1 cellular context compared by ENCODE assay signal in the genomic region with DNA sequence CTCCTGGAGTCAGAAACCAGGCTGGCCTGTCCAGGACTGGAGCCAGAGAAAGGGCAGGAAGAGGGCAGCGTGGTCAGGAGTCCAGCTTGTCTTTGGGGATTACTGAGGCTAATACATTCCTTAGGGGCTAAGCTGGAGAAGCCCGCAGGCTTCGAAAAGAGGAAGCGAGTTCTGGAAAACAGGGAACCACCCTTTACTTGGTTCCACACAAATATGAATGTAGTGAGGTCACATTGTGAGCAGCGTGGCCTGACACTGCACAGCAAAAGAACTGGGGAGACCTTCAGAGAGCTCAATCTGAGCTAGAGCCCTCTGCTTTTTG.
TF ChIP-seq lines count a peak whose summit lies in the region.

No MANE protein-coding gene starts in this region.

TF ChIP-seq in HepG2, 621 proteins besides CTCF, POLR2A, EP300 and RAD21 (continued from another document):
- TF ChIP-seq, protein P1, sequence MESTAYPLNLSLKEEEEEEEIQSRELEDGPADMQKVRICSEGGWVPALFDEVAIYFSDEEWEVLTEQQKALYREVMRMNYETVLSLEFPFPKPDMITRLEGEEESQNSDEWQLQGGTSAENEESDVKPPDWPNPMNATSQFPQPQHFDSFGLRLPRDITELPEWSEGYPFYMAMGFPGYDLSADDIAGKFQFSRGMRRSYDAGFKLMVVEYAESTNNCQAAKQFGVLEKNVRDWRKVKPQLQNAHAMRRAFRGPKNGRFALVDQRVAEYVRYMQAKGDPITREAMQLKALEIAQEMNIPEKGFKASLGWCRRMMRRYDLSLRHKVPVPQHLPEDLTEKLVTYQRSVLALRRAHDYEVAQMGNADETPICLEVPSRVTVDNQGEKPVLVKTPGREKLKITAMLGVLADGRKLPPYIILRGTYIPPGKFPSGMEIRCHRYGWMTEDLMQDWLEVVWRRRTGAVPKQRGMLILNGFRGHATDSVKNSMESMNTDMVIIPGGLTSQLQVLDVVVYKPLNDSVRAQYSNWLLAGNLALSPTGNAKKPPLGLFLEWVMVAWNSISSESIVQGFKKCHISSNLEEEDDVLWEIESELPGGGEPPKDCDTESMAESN (CRISPR knock-in tag; conservative IDR thresholded peaks at IDR 0.05), result no peak
- TF ChIP-seq ZBTB2 (CRISPR knock-in tag; IDR thresholded peaks at IDR 0.05; ENCODE audit: low read depth) (no peak), ETV5 (CRISPR knock-in tag; IDR thresholded peaks at IDR 0.05; ENCODE audit: borderline replicate concordance) (no peak), ZNF234 (CRISPR knock-in tag; conservative IDR thresholded peaks at IDR 0.05) (no peak), HOXA3 (CRISPR knock-in tag; IDR thresholded peaks at IDR 0.05) (no peak), FOXP4 (CRISPR knock-in tag; IDR thresholded peaks at IDR 0.05) (no peak), SRSF9 (IDR thresholded peaks at IDR 0.05; ENCODE audit: borderline replicate concordance, insufficient read depth, low read depth, low read length, poor library complexity, severe bottlenecking) (no peak), PHF8 (CRISPR knock-in tag; IDR thresholded peaks at IDR 0.05) (no peak), KLF6 (CRISPR knock-in tag; IDR thresholded peaks at IDR 0.05) (no peak), DBP (CRISPR knock-in tag; IDR thresholded peaks at IDR 0.05; ENCODE audit: not compliant biosample characterization) (no peak), ZNF564 (CRISPR knock-in tag; IDR thresholded peaks at IDR 0.05) (no peak), PBX2 (CRISPR knock-in tag; IDR thresholded peaks at IDR 0.05) (no peak), ZNF644 (CRISPR knock-in tag; IDR thresholded peaks at IDR 0.05; ENCODE audit: low read depth) (no peak), KLF12 (CRISPR knock-in tag; IDR thresholded peaks at IDR 0.05; ENCODE audit: borderline replicate concordance) (no peak), GMEB1 (CRISPR knock-in tag; IDR thresholded peaks at IDR 0.05; ENCODE audit: borderline replicate concordance) (no peak), TCF7L2 (IDR thresholded peaks at IDR 0.05; ENCODE audit: low read depth, low read length) (no peak), SP5 (CRISPR knock-in tag; IDR thresholded peaks at IDR 0.05; ENCODE audit: borderline replicate concordance, low read depth) (no peak), BRD4 (CRISPR knock-in tag; IDR thresholded peaks at IDR 0.05) (no peak), SAP130 (CRISPR knock-in tag; IDR thresholded peaks at IDR 0.05; ENCODE audit: low read depth) (no peak)
